10 cellular contexts compared by ENCODE assay signal in the genomic region with DNA sequence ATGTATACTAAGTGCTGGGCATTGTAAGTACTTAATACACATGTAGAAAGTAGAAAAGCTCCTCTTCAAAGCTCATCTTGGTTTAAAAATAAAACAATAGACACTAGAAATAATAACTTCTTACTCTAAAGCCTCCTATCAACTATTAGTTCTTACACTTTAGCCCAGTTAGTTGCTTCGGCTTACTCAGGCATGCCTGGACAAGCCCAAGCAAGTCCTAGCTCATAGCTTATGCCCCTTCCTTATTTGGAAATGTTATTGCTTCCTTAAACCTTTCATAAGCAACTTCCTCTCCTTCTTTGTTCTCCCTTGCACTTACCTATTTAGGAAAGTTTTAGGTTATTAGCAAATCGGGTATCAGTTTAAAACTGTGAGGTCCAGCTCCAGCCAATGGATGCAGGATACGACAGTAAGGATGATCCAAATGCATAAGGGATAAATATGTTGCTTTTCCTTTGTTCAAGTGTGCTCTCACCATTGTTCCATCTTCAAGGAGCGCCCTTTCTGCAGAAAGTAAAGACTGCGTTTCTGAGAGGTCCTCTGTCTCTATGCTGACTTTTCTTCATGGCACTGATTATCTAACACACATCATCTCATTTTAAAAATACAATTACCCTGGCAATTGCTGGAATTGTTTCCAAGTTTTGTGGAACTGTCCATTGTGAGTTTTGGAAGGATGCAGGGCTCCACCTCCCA. TPM values are rescaled to one million over a fixed set of nuclear protein-coding genes. Genes with fewer than 3 reads are reported as not detected.
DNase-seq lines count a peak whose midpoint lies in the region; ATAC-seq and TF ChIP-seq lines count a peak whose summit lies in the region.
"Had no signal": no experiment of that assay in that cellular context is flagged by ENCODE, and none has a peak within 500 bp of the region (broad histone marks: within the 10 kb centered on the region; RNA-seq: fewer than 3 reads in every experiment).

No MANE protein-coding gene starts in this region.

- CTCF ChIA-PET in AG04450 (lab: Charles Lee) (interaction anchor here (2.4 to 3.2 kb wide), 2 partner anchors 255 to 274 kb away, joined by 7 to 20 read pairs; no protein-coding TSS in a partner anchor), HCT116 (lab: Charles Lee) (no interaction called here)

- TF ChIP-seq CTCF in AG04450 (IDR thresholded peaks at IDR 0.05; ENCODE audit: low read depth, low read length) (no peak), HCT116 (IDR thresholded peaks at IDR 0.05 in 2 of 3, conservative IDR thresholded peaks at IDR 0.05 in 1 of 3; ENCODE audit: borderline replicate concordance in 1 of 3, insufficient read depth in 1 of 3, low read depth in 2 of 3, low read length in 2 of 3) (no peak)

- POLR2A ChIA-PET in AG04450 (lab: Yijun Ruan, JAX): interaction anchor here (1.1 kb wide), 1 partner anchor 12 kb away, joined by 6 read pairs; a partner anchor contains a TSS
- POLR2A ChIA-PET in HCT116 (lab: Charles Lee): no interaction called here

- TF ChIP-seq POLR2A in HCT116 (IDR thresholded peaks at IDR 0.05; ENCODE audit: borderline replicate concordance, extremely low read depth, insufficient read depth, insufficient read length): no peak

- no peaks in the 10 kb centered on the region for H3K9me2 ChIP-seq in HCT116 (ENCODE audit: insufficient read depth)

- H3K4me2 ChIP-seq in HCT116 (ENCODE audit: low read length): no peak overlapping the region

- H3K27me3 ChIP-seq in AG04450 (ENCODE audit: control insufficient read depth, insufficient read depth, low read length): no peaks in the 10 kb centered on the region
- no peaks in the 10 kb centered on the region for H3K27me3 ChIP-seq in HCT116 (ENCODE audit: insufficient read depth, low read length)
- no peaks in the 10 kb centered on the region for H3K27me3 ChIP-seq in adipocyte (replicated peaks; ENCODE audit: control insufficient read depth, insufficient read depth, low read length)

- H3K79me2 ChIP-seq in HCT116 (ENCODE audit: insufficient read depth, low read length): peaks cover 90% of the 10 kb centered on the region

- no peaks in the 10 kb centered on the region for H3K9me3 ChIP-seq in AG04450 (ENCODE audit: control insufficient read depth, insufficient read depth, low read length)
- H3K9me3 ChIP-seq in HCT116 (ENCODE audit: control insufficient read depth in 1 of 2, insufficient read depth in 1 of 2, low read depth in 1 of 2, low read length in 2 of 2): peaks cover 0 to 6% of the 10 kb centered on the region in 2 experiments; a peak in 1 of 4 replicates
- no peaks in the 10 kb centered on the region for H3K9me3 ChIP-seq in adipocyte (ENCODE audit: control insufficient read depth, low read length)

- H4K20me1 ChIP-seq in HCT116 (ENCODE audit: insufficient read depth): peaks cover 4% of the 10 kb centered on the region; the same call in 1 of the 2 replicates

- intact Hi-C loops in HCT116 (cut with micrococcal nuclease): no loop called here

- H3K4me1 ChIP-seq in HCT116 (ENCODE audit: control insufficient read depth in 1 of 2, insufficient read depth in 2 of 2, low read length in 2 of 2): peaks cover 0 to 14% of the 10 kb centered on the region in 2 experiments; a peak in 1 of 4 replicates
- peaks cover 51% of the 10 kb centered on the region for H3K4me1 ChIP-seq in adipocyte (ENCODE audit: control insufficient read depth, insufficient read depth, low read length)

- RAD21 ChIA-PET in HCT116 (lab: Charles Lee; ENCODE audit: low non-redundant PET in 1 of 2, low total read pairs in 2 of 2, uncharacterized antibody in 2 of 2, unreplicated experiment in 2 of 2): no interaction called here

- H3K36me3 ChIP-seq in HCT116 (ENCODE audit: control insufficient read depth in 1 of 2, insufficient read depth in 2 of 2, low read length in 2 of 2) (peaks cover 0 to 15% of the 10 kb centered on the region in 2 experiments; a peak in 2 of 4 replicates), adipocyte (ENCODE audit: control insufficient read depth, insufficient read depth, low read length, severe bottlenecking) (peaks cover 9% of the 10 kb centered on the region)

- no peak for DNase-seq in AG04450 (ENCODE audit: low read depth, low spot score)
- DNase-seq in HCT116 (ENCODE audit: low read depth, low spot score): no peak
- peak; percentile 54 for DNase-seq in adipocyte (ENCODE audit: low read depth)
- DNase-seq in kidney tubule cell (ENCODE audit: low spot score): peak; percentile 67
- DNase-seq in superior temporal gyrus (ENCODE audit: extremely low spot score): no peak
- no peak for DNase-seq in SHP77 (lab: John Stamatoyannopoulos, UW)
- DNase-seq: GOT3, left ventricle myocardium superior had no signal

- BruUV-seq in HCT116 (replicated peaks; lab: Mats Ljungman, UMichigan): no TSS peak

- ATAC-seq in HCT116 (no peak), HG02763 (IDR thresholded peaks at IDR 0.05; ENCODE audit: unreplicated experiment) (no peak), HG03378 (IDR thresholded peaks at IDR 0.05; ENCODE audit: unreplicated experiment) (no peak)
- ATAC-seq: left ventricle myocardium superior had no signal

- no peak overlapping the region for H2AFZ ChIP-seq in HCT116 (ENCODE audit: low read depth, low read length, poor library complexity, severe bottlenecking)

- H3K9ac ChIP-seq in HCT116 (ENCODE audit: low read length) (no peak overlapping the region), adipocyte (ENCODE audit: low read length) (peak overlapping the region; percentile 75)

- H3K4me3 ChIP-seq in AG04450 (ENCODE audit: low read depth, low read length): no peak overlapping the region
- H3K4me3 ChIP-seq in HCT116 (replicated peaks in 1 of 2; ENCODE audit: low read depth in 1 of 2, low read length in 2 of 2): no peak overlapping the region
- H3K4me3 ChIP-seq in adipocyte (ENCODE audit: low read length): peak overlapping the region; percentile 25

- TF ChIP-seq RAD21 in HCT116 (IDR thresholded peaks at IDR 0.05; ENCODE audit: low read depth): no peak

- H3K27ac ChIP-seq in AG04450 (ENCODE audit: low read depth, low read length) (peak overlapping the region; percentile 61), HCT116 (ENCODE audit: low read depth, low read length) (peak overlapping the region; percentile 7; the same call in 1 of the 2 replicates)

TF ChIP-seq in HCT116, 20 proteins besides CTCF, POLR2A, EP300 and RAD21:
- TF ChIP-seq FOSL1 (IDR thresholded peaks at IDR 0.05; ENCODE audit: low read depth) (no peak), CBX3 (IDR thresholded peaks at IDR 0.05; ENCODE audit: low read depth) (0 out of 2 replicates have a peak, but pooled peaks have one; percentile 22), SRF (IDR thresholded peaks at IDR 0.05; ENCODE audit: low read depth) (peak; percentile 32; the same call in 1 of the 2 replicates)
- TF ChIP-seq, protein P1, sequence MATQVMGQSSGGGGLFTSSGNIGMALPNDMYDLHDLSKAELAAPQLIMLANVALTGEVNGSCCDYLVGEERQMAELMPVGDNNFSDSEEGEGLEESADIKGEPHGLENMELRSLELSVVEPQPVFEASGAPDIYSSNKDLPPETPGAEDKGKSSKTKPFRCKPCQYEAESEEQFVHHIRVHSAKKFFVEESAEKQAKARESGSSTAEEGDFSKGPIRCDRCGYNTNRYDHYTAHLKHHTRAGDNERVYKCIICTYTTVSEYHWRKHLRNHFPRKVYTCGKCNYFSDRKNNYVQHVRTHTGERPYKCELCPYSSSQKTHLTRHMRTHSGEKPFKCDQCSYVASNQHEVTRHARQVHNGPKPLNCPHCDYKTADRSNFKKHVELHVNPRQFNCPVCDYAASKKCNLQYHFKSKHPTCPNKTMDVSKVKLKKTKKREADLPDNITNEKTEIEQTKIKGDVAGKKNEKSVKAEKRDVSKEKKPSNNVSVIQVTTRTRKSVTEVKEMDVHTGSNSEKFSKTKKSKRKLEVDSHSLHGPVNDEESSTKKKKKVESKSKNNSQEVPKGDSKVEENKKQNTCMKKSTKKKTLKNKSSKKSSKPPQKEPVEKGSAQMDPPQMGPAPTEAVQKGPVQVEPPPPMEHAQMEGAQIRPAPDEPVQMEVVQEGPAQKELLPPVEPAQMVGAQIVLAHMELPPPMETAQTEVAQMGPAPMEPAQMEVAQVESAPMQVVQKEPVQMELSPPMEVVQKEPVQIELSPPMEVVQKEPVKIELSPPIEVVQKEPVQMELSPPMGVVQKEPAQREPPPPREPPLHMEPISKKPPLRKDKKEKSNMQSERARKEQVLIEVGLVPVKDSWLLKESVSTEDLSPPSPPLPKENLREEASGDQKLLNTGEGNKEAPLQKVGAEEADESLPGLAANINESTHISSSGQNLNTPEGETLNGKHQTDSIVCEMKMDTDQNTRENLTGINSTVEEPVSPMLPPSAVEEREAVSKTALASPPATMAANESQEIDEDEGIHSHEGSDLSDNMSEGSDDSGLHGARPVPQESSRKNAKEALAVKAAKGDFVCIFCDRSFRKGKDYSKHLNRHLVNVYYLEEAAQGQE (IDR thresholded peaks at IDR 0.05; ENCODE audit: low read depth): no peak

RNA-seq across cellular contexts. Expression of a gene that starts 12.3 kb away (rescaled TPM):
- polyA plus RNA-seq in AG04450 (2011; rRNA removed): 65.6 and 75.0 TPM in 2 replicates
- polyA minus RNA-seq in AG04450 (2011; rRNA and poly(A)+ RNA removed): 29.9 and 84.7 TPM in 2 replicates
- total RNA-seq in HCT116 (2021; ENCODE audit: unreplicated experiment): 73.4 TPM
- 29.3 and 31.2 TPM in 2 replicates for polyA plus RNA-seq in HCT116 (2012)

RNA-seq across cellular contexts. Expression of a gene that starts 28.7 kb away (rescaled TPM):
- polyA plus RNA-seq in AG04450 (2011; rRNA removed): 235 and 263 TPM in 2 replicates
- 22.2 and 38.8 TPM in 2 replicates for polyA minus RNA-seq in AG04450 (2011; rRNA and poly(A)+ RNA removed)
- total RNA-seq in HCT116 (2021; ENCODE audit: unreplicated experiment): 600 TPM
- polyA plus RNA-seq in HCT116 (2012): 297 and 388 TPM in 2 replicates

Comparison
In these comparisons a context has a peak if more than half of its experiments do, and no peak if none do; other contexts are left out.
1. DNase-seq: peak in adipocyte (single experiment) and kidney tubule cell (single experiment); none in AG04450 (single experiment), HCT116 (single experiment), superior temporal gyrus (single experiment) and SHP77 (0 of 2).